Comparison of ENCODE assay signal across 19 cellular contexts in the genomic region with DNA sequence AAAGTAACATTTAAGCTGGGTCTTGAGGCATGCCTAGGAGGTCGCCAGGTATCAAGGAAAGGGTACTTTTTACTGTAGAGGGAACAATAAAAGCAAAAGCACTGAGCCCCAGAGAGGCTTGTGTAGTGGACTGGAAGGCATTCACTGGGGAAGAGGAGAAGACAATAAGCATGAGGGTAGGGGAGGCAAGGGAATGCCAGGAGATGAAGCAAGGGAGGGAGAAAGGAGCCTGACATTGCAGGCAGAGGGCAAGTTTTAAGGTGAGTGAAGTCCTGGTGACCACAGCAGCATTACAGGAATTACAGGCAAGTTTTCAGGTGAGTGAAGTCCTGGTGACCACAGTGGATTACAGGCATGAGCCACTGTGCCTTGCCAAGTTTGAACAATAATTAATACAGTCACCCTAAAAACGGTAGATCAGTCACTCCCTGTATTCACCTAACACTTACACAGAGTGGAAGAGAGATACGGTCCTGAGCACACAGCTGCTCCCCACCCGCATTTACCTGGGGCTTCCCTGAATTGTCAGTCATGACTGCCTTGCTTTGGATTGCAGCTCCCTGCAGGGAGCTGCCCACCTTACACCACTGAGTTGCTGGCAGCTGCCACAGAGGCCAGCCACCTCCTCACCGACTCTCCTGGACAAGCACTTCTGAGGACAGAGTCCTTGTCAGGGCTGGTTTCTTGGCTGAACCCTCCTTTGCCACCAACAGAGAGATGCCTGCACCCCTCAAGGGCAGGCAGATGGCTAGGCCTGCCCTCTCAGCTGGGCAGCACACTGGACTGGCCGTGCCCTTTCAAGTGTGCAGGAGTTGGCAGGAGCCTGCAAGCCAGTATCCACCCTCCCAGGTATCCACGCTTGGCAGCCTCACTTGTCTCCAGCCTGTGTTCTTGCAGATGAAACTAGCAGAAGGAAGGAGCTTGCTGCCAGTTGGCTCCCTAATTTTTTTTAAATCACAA. TPM values are rescaled to one million over a fixed set of nuclear protein-coding genes. Genes with fewer than 3 reads are reported as not detected.
A peak's percentile ranks its signal among the peaks of the same experiment; 100 is the strongest.
DNase-seq lines count a peak whose midpoint lies in the region; ATAC-seq and TF ChIP-seq lines count a peak whose summit lies in the region.
"Had no signal": no experiment of that assay in that cellular context is flagged by ENCODE, and none has a peak within 500 bp of the region (broad histone marks: within the 10 kb centered on the region; RNA-seq: fewer than 3 reads in every experiment).

No MANE protein-coding gene starts in this region.

- no peaks in the 10 kb centered on the region; the same call in 2 of the 3 replicates for H3K9me3 Mint-ChIP-seq in GM23338
- H3K9me3 Mint-ChIP-seq: CD4-positive, alpha-beta memory T cell had no signal

- no peak overlapping the region for H3K4me3 Mint-ChIP-seq in GM23338
- H3K4me3 Mint-ChIP-seq: CD4-positive, alpha-beta memory T cell had no signal

- H3K9me2 ChIP-seq in GM23338 (ENCODE audit: insufficient read depth), result peaks cover 5% of the 10 kb centered on the region; the same call in 1 of the 2 replicates

- no peaks in the 10 kb centered on the region for H3K9me1 ChIP-seq in IMR-90 (ENCODE audit: insufficient read depth, low read length)

- H3K79me2 ChIP-seq in GM23338 (replicated peaks; ENCODE audit: insufficient read depth), result no peaks in the 10 kb centered on the region

- H3K18ac ChIP-seq in IMR-90 (ENCODE audit: low read depth, low read length), result no peak overlapping the region

- H2AK5ac ChIP-seq in IMR-90 (ENCODE audit: low read depth, low read length), result no peak overlapping the region

- H3K27ac ChIP-seq in GM23338 (ENCODE audit: low read depth) (no peak overlapping the region), IMR-90 (ENCODE audit: insufficient read depth, low read length) (no peak overlapping the region), SJCRH30 (no peak overlapping the region)
- H3K27ac ChIP-seq: BLaER1, Peyer's patch had no signal

- H3K4me2 ChIP-seq in GM23338 (no peak overlapping the region), IMR-90 (ENCODE audit: low read depth, low read length) (no peak overlapping the region)
- H3K4me2 ChIP-seq: BLaER1 had no signal

- TF ChIP-seq POLR2A in IMR-90 (IDR thresholded peaks at IDR 0.05; ENCODE audit: low read depth, low read length), result no peak

- in situ Hi-C loops in IMR-90 (cut with MboI; ENCODE audit: low sequenced_read_pairs), result no loop called here

- H2BK5ac ChIP-seq in IMR-90 (ENCODE audit: low read depth, low read length, poor library complexity, severe bottlenecking), result no peak overlapping the region

- H2BK120ac ChIP-seq in IMR-90 (ENCODE audit: low read depth, low read length), result no peak overlapping the region

- H3F3A ChIP-seq in GM23338 (replicated peaks; ENCODE audit: low read depth), result no peaks in the 10 kb centered on the region

- H3K36me3 Mint-ChIP-seq in GM23338 (ENCODE audit: low read depth), result peaks cover 3% of the 10 kb centered on the region; the same call in 1 of the 3 replicates
- H3K36me3 Mint-ChIP-seq: CD4-positive, alpha-beta memory T cell had no signal

- CTCF ChIA-PET in IMR-90 (lab: Yijun Ruan, JAX), result no interaction called here

- H3K36me3 ChIP-seq in GM23338 (ENCODE audit: insufficient read depth) (no peaks in the 10 kb centered on the region; the same call in 1 of the 2 replicates), IMR-90 (ENCODE audit: control insufficient read depth, insufficient read depth, low read length) (no peaks in the 10 kb centered on the region), SJCRH30 (no peaks in the 10 kb centered on the region)
- H3K36me3 ChIP-seq: BLaER1, Peyer's patch had no signal

- H4K5ac ChIP-seq in IMR-90 (ENCODE audit: low read depth, low read length), result no peak overlapping the region

- 72% methylated on average over 3 of the region's 7 CpGs; no CpG with 5 or more reads in 1 of the 2 experiments for WGBS in IMR-90 (ENCODE audit: extremely low coverage in 2 of 2, insufficient read length in 1 of 2), 2 experiments

- peaks cover 14% of the 10 kb centered on the region for H3K4me1 Mint-ChIP-seq in GM23338
- H3K4me1 Mint-ChIP-seq: CD4-positive, alpha-beta memory T cell had no signal

- H3K4ac ChIP-seq in IMR-90 (ENCODE audit: low read depth, low read length), result no peak overlapping the region

- no peaks in the 10 kb centered on the region for H3K79me1 ChIP-seq in IMR-90 (ENCODE audit: low read depth in 1 of 2, low read length in 2 of 2)

- peak; percentile 64 for ATAC-seq in GM23338
- ATAC-seq in IMR-90 (ENCODE audit: low read depth), result no peak
- no peak for ATAC-seq in HG03045 (IDR thresholded peaks at IDR 0.05; ENCODE audit: unreplicated experiment)

- H3K4me1 ChIP-seq in GM23338 (ENCODE audit: insufficient read depth) (peaks cover 1% of the 10 kb centered on the region; the same call in 1 of the 2 replicates), IMR-90 (ENCODE audit: control insufficient read depth, insufficient read depth, low read length) (peaks cover 7% of the 10 kb centered on the region), SJCRH30 (no peaks in the 10 kb centered on the region)
- H3K4me1 ChIP-seq: Peyer's patch had no signal

- H2BK20ac ChIP-seq in IMR-90 (ENCODE audit: low read depth, low read length), result no peak overlapping the region

- H2BK15ac ChIP-seq in IMR-90 (ENCODE audit: low read depth, low read length), result no peak overlapping the region

- H3K9ac ChIP-seq in IMR-90 (ENCODE audit: low read depth, low read length), result no peak overlapping the region
- H3K9ac ChIP-seq: BLaER1 had no signal

- H4K20me1 ChIP-seq in GM23338 (replicated peaks; ENCODE audit: insufficient read depth) (no peaks in the 10 kb centered on the region), IMR-90 (ENCODE audit: insufficient read depth, low read length) (no peaks in the 10 kb centered on the region)
- H4K20me1 ChIP-seq: BLaER1 had no signal

- no peak for TF ChIP-seq RAD21 in IMR-90 (IDR thresholded peaks at IDR 0.05; ENCODE audit: low read length)

- H3K4me3 ChIP-seq in GM23338, result no peak overlapping the region
- no peak overlapping the region for H3K4me3 ChIP-seq in IMR-90 (ENCODE audit: insufficient read depth, low read depth, low read length)
- H3K4me3 ChIP-seq in SJCRH30, result no peak overlapping the region
- H3K4me3 ChIP-seq: BLaER1, Peyer's patch had no signal

- no peak overlapping the region for H4K91ac ChIP-seq in IMR-90 (ENCODE audit: insufficient read depth, low read depth, low read length)

- dilution Hi-C loops in IMR-90 (cut with HindIII; ENCODE audit: low sequenced_read_pairs, unreplicated experiment), result no loop called here

- TF ChIP-seq CTCF in GM23338 (conservative IDR thresholded peaks at IDR 0.05; ENCODE audit: low read depth in 2 of 2) (no peak), IMR-90 (conservative IDR thresholded peaks at IDR 0.05; ENCODE audit: low read depth, low read length) (no peak), GM20000 (IDR thresholded peaks at IDR 0.05; ENCODE audit: extremely low read depth, missing control alignments) (no peak)

- H3K9me3 ChIP-seq in IMR-90 (ENCODE audit: control insufficient read depth, insufficient read depth, low read length) (no peaks in the 10 kb centered on the region), SJCRH30 (replicated peaks) (no peaks in the 10 kb centered on the region)
- H3K9me3 ChIP-seq: BLaER1, Peyer's patch had no signal

- no peak overlapping the region for H4K8ac ChIP-seq in IMR-90 (ENCODE audit: low read depth in 2 of 2, low read length in 2 of 2)

- no peak overlapping the region for H3K27ac Mint-ChIP-seq in GM23338
- H3K27ac Mint-ChIP-seq: CD4-positive, alpha-beta memory T cell had no signal

- intact Hi-C loops in IMR-90 (cut with micrococcal nuclease), result no loop called here

- H2AFZ ChIP-seq in GM23338 (no peak overlapping the region), IMR-90 (replicated peaks; ENCODE audit: low read length, poor library complexity) (no peak overlapping the region)

- no TSS peak for BruUV-seq in IMR-90 (replicated peaks; lab: Mats Ljungman, UMichigan)

- DNase-seq in GM23338 (ENCODE audit: low spot score), result no peak
- no peak for DNase-seq in IMR-90
- peak; percentile 56 for DNase-seq in kidney tubule cell (ENCODE audit: low spot score)
- DNase-seq in renal cortical epithelial cell (ENCODE audit: low read depth), result peak; percentile 6
- DNase-seq in SJCRH30, result no peak
- no peak for DNase-seq in GM20000 (ENCODE audit: low spot score)
- DNase-seq: CD4-positive, alpha-beta memory T cell; DMS153; GF-D8; NCI-H1417 treated with DMSO at 0.1 percent for 48 hours; NCI-H1930; NCI-H226; NCI-H524; Peyer's patch had no signal

- no peak overlapping the region for H3K23ac ChIP-seq in IMR-90 (ENCODE audit: low read depth, low read length)

- H3K27me3 ChIP-seq in GM23338 (ENCODE audit: insufficient read depth), result no peaks in the 10 kb centered on the region
- H3K27me3 ChIP-seq in IMR-90 (ENCODE audit: control insufficient read depth, insufficient read depth, low read length), result peaks cover 4% of the 10 kb centered on the region
- H3K27me3 ChIP-seq in SJCRH30, result peaks cover 2% of the 10 kb centered on the region; the same call in 1 of the 2 replicates
- H3K27me3 ChIP-seq: BLaER1, Peyer's patch had no signal

- no peak overlapping the region for H3K56ac ChIP-seq in IMR-90 (ENCODE audit: extremely low read depth, insufficient read depth, low read length)

- H3K14ac ChIP-seq in IMR-90 (replicated peaks; ENCODE audit: low read depth, low read length), result no peak overlapping the region

- peaks cover 15% of the 10 kb centered on the region for H3K27me3 Mint-ChIP-seq in GM23338 (ENCODE audit: insufficient read depth, low read depth, poor library complexity)

- H2AK9ac ChIP-seq in IMR-90 (replicated peaks; ENCODE audit: low read depth, low read length, poor library complexity), result peak overlapping the region; percentile 37

- POLR2A ChIA-PET in IMR-90 (lab: Charles Lee; ENCODE audit: unreplicated experiment), result no interaction called here

TF ChIP-seq in GM23338, 12 proteins besides CTCF, POLR2A, EP300 and RAD21 (continues in another document):
- TF ChIP-seq EZH2 (IDR thresholded peaks at IDR 0.05; ENCODE audit: low read depth, unreplicated experiment) (no peak), EZH2phosphoT487 (IDR thresholded peaks at IDR 0.05; ENCODE audit: unreplicated experiment) (no peak), STAT1 (IDR thresholded peaks at IDR 0.05; ENCODE audit: unreplicated experiment) (no peak)

TF ChIP-seq in IMR-90, 13 proteins besides CTCF, POLR2A, EP300 and RAD21 (continues in another document):
- TF ChIP-seq RCOR1 (IDR thresholded peaks at IDR 0.05; ENCODE audit: insufficient replicate concordance, low read length), result no peak
- TF ChIP-seq SMC3 (IDR thresholded peaks at IDR 0.05; ENCODE audit: low read depth, low read length), result no peak
- no peak for TF ChIP-seq CHD1 (IDR thresholded peaks at IDR 0.05; ENCODE audit: low read depth, low read length)

RNA-seq across cellular contexts. Expression of gene KCNK12, which starts 59.0 kb away (rescaled TPM):
- total RNA-seq in GM23338 (2014; rRNA removed; shearing (Covaris generic)), result 17.3 and 17.5 TPM in 2 replicates
- polyA plus RNA-seq in GM23338 (2016; fragmentation: Nextera tagmentation; extraction: Ambion mirVana) (6.6 and 7.1 TPM in 2 replicates), IMR-90 (2012; rRNA removed) (0.02 TPM in 1 of 2 replicates, not detected in the other)
- total RNA-seq in IMR-90 (2012; rRNA removed) (not detected in 2 replicates), renal cortical epithelial cell (0.05 and 0.17 TPM in 2 replicates)
- 0.01 TPM in 2 replicates for polyA plus RNA-seq in IMR-90 (2012; cell fraction: cytosol; rRNA removed)
- polyA plus RNA-seq in IMR-90 (2012; cell fraction: nucleus; rRNA removed; ENCODE audit: low replicate concordance), result 0.01 TPM in 2 replicates
- 0.08 and 0.40 TPM in 2 replicates for total RNA-seq in SJCRH30 (2014; rRNA removed; shearing (Covaris generic))
- total RNA-seq: A673, M059J, Peyer's patch, SK-MEL-5 had no signal

Comparison
In these comparisons a context has a peak if more than half of its experiments do, and no peak if none do; other contexts are left out.
1. DNase-seq: peak in kidney tubule cell (single experiment) and renal cortical epithelial cell (single experiment); none in GM23338 (single experiment), IMR-90 (single experiment), SJCRH30 (0 of 2) and GM20000 (single experiment).
2. RNA of gene KCNK12, which starts 59.0 kb away (total RNA-seq): 17.3 to 17.5 TPM in GM23338; 0.08 to 0.40 TPM in SJCRH30, 0.05 to 0.17 TPM in renal cortical epithelial cell and not detected in IMR-90; every median in the first group is over 10 times any median in the second.